In genomic region chr9:708556-709432, GRCh38 we compare ENCODE assay signal across 10 cellular contexts.
DNase-seq lines count a peak whose midpoint lies in the region; ATAC-seq, FAIRE-seq and TF ChIP-seq lines count a peak whose summit lies in the region.
"Had no signal": no experiment of that assay in that cellular context is flagged by ENCODE, and none has a peak within 500 bp of the region (broad histone marks: within the 10 kb centered on the region; RNA-seq: fewer than 3 reads in every experiment).

No MANE protein-coding gene starts in this region.

- TF ChIP-seq POLR2A in NB4 (IDR thresholded peaks at IDR 0.05; ENCODE audit: extremely low read depth, insufficient read length): peak; percentile 48
- no peak for TF ChIP-seq POLR2A in tibial nerve (IDR thresholded peaks at IDR 0.05)

- peak; percentile 80 for DNase-seq in NB4 (ENCODE audit: low read depth)
- peak; percentile 16 for DNase-seq in bronchial epithelial cell (ENCODE audit: low read depth)
- DNase-seq in left lobe of liver (ENCODE audit: low spot score): peak; percentile 79
- DNase-seq in superior temporal gyrus (ENCODE audit: extremely low spot score): peak; percentile 53
- DNase-seq in tibial nerve (ENCODE audit: low spot score in 2 of 2): no peak
- DNase-seq in effector CD4-positive, alpha-beta T cell: no peak
- no peak for DNase-seq in Ammon's horn (ENCODE audit: low spot score)
- DNase-seq: activated naive CD8-positive, alpha-beta T cell treated with anti-CD3 and anti-CD28 coated beads, Interleukin-2, amount 10 ng/mL, durations not matched to agents 7 days and 5 days had no signal

- no peaks in the 10 kb centered on the region for H3K9me3 ChIP-seq in tibial nerve

- H3K4me3 ChIP-seq in NB4 (ENCODE audit: low read depth, low read length) (peak overlapping the region; percentile 76), bronchial epithelial cell (ENCODE audit: low read depth, low read length) (peak overlapping the region; percentile 32), tibial nerve (peak overlapping the region in 1 of 4 donors; percentile 25)

- H3K36me3 ChIP-seq in bronchial epithelial cell (ENCODE audit: control insufficient read depth, insufficient read depth, low read length) (peaks cover 22% of the 10 kb centered on the region), tibial nerve (peaks cover 0 to 29% (median 4%) of the 10 kb centered on the region in 3 donors)

- peak; percentile 70 for ATAC-seq in left lobe of liver
- ATAC-seq in HG02610 (IDR thresholded peaks at IDR 0.05; ENCODE audit: unreplicated experiment): no peak
- ATAC-seq: Panc1 had no signal

- no peak for TF ChIP-seq EP300 in tibial nerve (IDR thresholded peaks at IDR 0.05)

- peaks cover 0 to 46% (median under 1%) of the 10 kb centered on the region in 4 donors for H3K4me1 ChIP-seq in tibial nerve

- no peak for FAIRE-seq in bronchial epithelial cell (lab: Jason Lieb, UNC)

- peak overlapping the region in 1 of 4 donors; percentile 32 for H3K27ac ChIP-seq in tibial nerve

- TF ChIP-seq CTCF in NB4 (IDR thresholded peaks at IDR 0.05; ENCODE audit: low read depth, low read length) (no peak), bronchial epithelial cell (IDR thresholded peaks at IDR 0.05; ENCODE audit: insufficient read depth, low read length, severe bottlenecking) (no peak), tibial nerve (IDR thresholded peaks at IDR 0.05) (no peak)

- H3K27me3 ChIP-seq in bronchial epithelial cell (ENCODE audit: control insufficient read depth, insufficient read depth, low read length) (no peaks in the 10 kb centered on the region), tibial nerve (no peaks in the 10 kb centered on the region)

- WGBS in tibial nerve, 2 donors: 65 to 74% methylated on average over 9 of the region's 9 CpGs

Comparison
In these comparisons a context has a peak if more than half of its experiments do, and no peak if none do; other contexts are left out.
1. DNase-seq: peak in NB4 (single experiment), bronchial epithelial cell (single experiment), left lobe of liver (single experiment) and superior temporal gyrus (single experiment); none in tibial nerve (0 of 2), effector CD4-positive, alpha-beta T cell (single experiment) and Ammon's horn (single experiment).